Comparison of ENCODE assay signal across 8 cellular contexts in genomic region chr7:124155400-124156022, GRCh38.
DNase-seq lines count a peak whose midpoint lies in the region; ATAC-seq, FAIRE-seq and TF ChIP-seq lines count a peak whose summit lies in the region.

No MANE protein-coding gene starts in this region.

- no peaks in the 10 kb centered on the region for H3K9me3 ChIP-seq in adipocyte (ENCODE audit: control insufficient read depth, low read length)
- H3K9me3 ChIP-seq in HepG2 (ENCODE audit: low read length): no peaks in the 10 kb centered on the region
- H3K9me3 ChIP-seq in sigmoid colon: no peaks in the 10 kb centered on the region

- no peaks in the 10 kb centered on the region for H3K79me2 ChIP-seq in HepG2 (ENCODE audit: insufficient read depth, low read length)

- peak; percentile 79 for ATAC-seq in HepG2
- no peak for ATAC-seq in stimulated activated effector memory CD8-positive, alpha-beta T cell treated with anti-CD3 and anti-CD28 coated beads, Interleukin-12 subunit alpha, Interleukin-12 subunit beta, amount 100 ng/mL, for 72 hours

- intact Hi-C loops in HepG2 (cut with micrococcal nuclease; ENCODE audit: unreplicated experiment): loop anchor here (1.0 to 2.0 kb wide), 2 partner anchors 685 to 701 kb away; no protein-coding TSS in a partner anchor
- intact Hi-C loops in sigmoid colon (cut with DNase I): loop anchor here (10.0 kb wide), 1 partner anchor 629 kb away; no protein-coding TSS in a partner anchor

- H3K27ac ChIP-seq in HepG2 (ENCODE audit: extremely low read length, insufficient read depth, low read length): no peak overlapping the region
- H3K27ac ChIP-seq in sigmoid colon: no peak overlapping the region

- H3K27ac Mint-ChIP-seq in stimulated activated effector memory CD8-positive, alpha-beta T cell treated with anti-CD3 and anti-CD28 coated beads, Interleukin-12 subunit alpha, Interleukin-12 subunit beta, amount 100 ng/mL, for 72 hours: no peak overlapping the region

- TF ChIP-seq CTCF in BJ (IDR thresholded peaks at IDR 0.05; ENCODE audit: insufficient read depth, low read depth, low read length) (peak; percentile 46), GM20000 (IDR thresholded peaks at IDR 0.05; ENCODE audit: extremely low read depth, missing control alignments) (peak; percentile 17), HepG2 (CRISPR knock-in tag; IDR thresholded peaks at IDR 0.05) (peak; percentile 50), sigmoid colon (IDR thresholded peaks at IDR 0.05) (no peak)

- POLR2A ChIA-PET in BJ (lab: Charles Lee): interaction anchor here (0.6 kb wide), 1 partner anchor 141 kb away, joined by 4 read pairs; no protein-coding TSS in a partner anchor
- POLR2A ChIA-PET in HepG2 (lab: Yijun Ruan, JAX): no interaction called here

- no peak overlapping the region for H2AFZ ChIP-seq in HepG2 (ENCODE audit: low read length)

- no peaks in the 10 kb centered on the region for H3K4me1 Mint-ChIP-seq in stimulated activated effector memory CD8-positive, alpha-beta T cell treated with anti-CD3 and anti-CD28 coated beads, Interleukin-12 subunit alpha, Interleukin-12 subunit beta, amount 100 ng/mL, for 72 hours

- H3K36me3 ChIP-seq in BJ (ENCODE audit: control insufficient read depth, insufficient read depth, low read length) (no peaks in the 10 kb centered on the region), adipocyte (ENCODE audit: control insufficient read depth, insufficient read depth, low read length, severe bottlenecking) (no peaks in the 10 kb centered on the region), HepG2 (replicated peaks in 1 of 2; ENCODE audit: control insufficient read depth in 1 of 2, insufficient read depth in 2 of 2, low read length in 2 of 2) (no peaks in the 10 kb centered on the region), sigmoid colon (no peaks in the 10 kb centered on the region)

- H3K9ac ChIP-seq in adipocyte (ENCODE audit: low read length): no peak overlapping the region
- no peak overlapping the region for H3K9ac ChIP-seq in HepG2 (ENCODE audit: insufficient read depth, low read depth, low read length)

- FAIRE-seq in HepG2 (lab: Jason Lieb, UNC): no peak

- no peak for DNase-seq in BJ (ENCODE audit: low read depth)
- peak; percentile 15 for DNase-seq in GM20000 (ENCODE audit: low spot score)
- DNase-seq in NAMALWA (ENCODE audit: low spot score): peak; percentile 70
- peak; percentile 56 for DNase-seq in adipocyte (ENCODE audit: low read depth)
- DNase-seq in HepG2 (ENCODE audit: low spot score): peak; percentile 6
- DNase-seq in sigmoid colon: no peak
- DNase-seq in stimulated activated effector memory CD8-positive, alpha-beta T cell treated with anti-CD3 and anti-CD28 coated beads, Interleukin-12 subunit alpha, Interleukin-12 subunit beta, amount 100 ng/mL, for 72 hours (ENCODE audit: low spot score in 2 of 2): no peak
- no peak for DNase-seq in T-helper 9 cell

- WGBS in HepG2 (ENCODE audit: low lambda C conversion rate): 12% methylated on average over 3 of the region's 3 CpGs
- 33 to 45% methylated on average over 3 of the region's 3 CpGs for WGBS in sigmoid colon, 2 donors

- no peaks in the 10 kb centered on the region for H4K20me1 ChIP-seq in HepG2 (ENCODE audit: insufficient read depth, low read length)

- TF ChIP-seq EP300 in HepG2 (IDR thresholded peaks at IDR 0.05; ENCODE audit: low read depth in 2 of 2, low read length in 2 of 2) (no peak), HepG2 (CRISPR knock-in tag; IDR thresholded peaks at IDR 0.05; ENCODE audit: borderline replicate concordance) (no peak), sigmoid colon (IDR thresholded peaks at IDR 0.05) (no peak)

- no peak for TF ChIP-seq POLR2A in HepG2 (IDR thresholded peaks at IDR 0.05; ENCODE audit: insufficient read depth in 1 of 2, low read depth in 2 of 2, low read length in 2 of 2)
- no peak for TF ChIP-seq POLR2A in sigmoid colon (IDR thresholded peaks at IDR 0.05)

- H3K9me3 Mint-ChIP-seq in stimulated activated effector memory CD8-positive, alpha-beta T cell treated with anti-CD3 and anti-CD28 coated beads, Interleukin-12 subunit alpha, Interleukin-12 subunit beta, amount 100 ng/mL, for 72 hours: peaks cover 3% of the 10 kb centered on the region

- H3K27me3 ChIP-seq in BJ (ENCODE audit: control insufficient read depth, insufficient read depth, low read length) (no peaks in the 10 kb centered on the region), adipocyte (replicated peaks; ENCODE audit: control insufficient read depth, insufficient read depth, low read length) (no peaks in the 10 kb centered on the region), HepG2 (ENCODE audit: control insufficient read depth in 1 of 2, insufficient read depth in 2 of 2, low read length in 2 of 2) (no peaks in the 10 kb centered on the region), sigmoid colon (no peaks in the 10 kb centered on the region)

- in situ Hi-C loops in HepG2 (cut with HindIII; ENCODE audit: extremely low pct_ligation_motif_present, low pct_unique_long_range_greater_than_20kb): loop anchor here (10.0 kb wide), 1 partner anchor 699 kb away; no protein-coding TSS in a partner anchor

- no peaks in the 10 kb centered on the region for H3K36me3 Mint-ChIP-seq in stimulated activated effector memory CD8-positive, alpha-beta T cell treated with anti-CD3 and anti-CD28 coated beads, Interleukin-12 subunit alpha, Interleukin-12 subunit beta, amount 100 ng/mL, for 72 hours

- H3K4me3 Mint-ChIP-seq in stimulated activated effector memory CD8-positive, alpha-beta T cell treated with anti-CD3 and anti-CD28 coated beads, Interleukin-12 subunit alpha, Interleukin-12 subunit beta, amount 100 ng/mL, for 72 hours: no peak overlapping the region

- TF ChIP-seq RAD21 in HepG2 (CRISPR knock-in tag; IDR thresholded peaks at IDR 0.05): 0 out of 2 replicates have a peak, but pooled peaks have one; percentile 16

- BruUV-seq in HepG2 (replicated peaks; lab: Mats Ljungman, UMichigan): no TSS peak

- H3K4me1 ChIP-seq in adipocyte (ENCODE audit: control insufficient read depth, insufficient read depth, low read length): peaks cover 5% of the 10 kb centered on the region
- no peaks in the 10 kb centered on the region for H3K4me1 ChIP-seq in HepG2 (ENCODE audit: insufficient read depth, low read length)
- H3K4me1 ChIP-seq in sigmoid colon: no peaks in the 10 kb centered on the region

- H3K4me2 ChIP-seq in HepG2 (ENCODE audit: low read depth, low read length): no peak overlapping the region

- H3K4me3 ChIP-seq in BJ (ENCODE audit: low read depth, low read length) (no peak overlapping the region), adipocyte (ENCODE audit: low read length) (no peak overlapping the region), HepG2 (replicated peaks in 1 of 3; ENCODE audit: insufficient read depth in 1 of 3, low read depth in 2 of 3, low read length in 3 of 3) (no peak overlapping the region), sigmoid colon (no peak overlapping the region)

- CTCF ChIA-PET in BJ (lab: Yijun Ruan, JAX): interaction anchor here (0.6 to 2.6 kb wide), 9 partner anchors 13 to 962 kb away, joined by 3 to 14 read pairs (median 3); partner anchors contain the start of gene GPR37
- CTCF ChIA-PET in HepG2 (lab: Yijun Ruan, JAX; ENCODE audit: low intra/inter-chr PET ratio, low total read pairs): interaction anchor here (1.3 to 2.1 kb wide), 2 partner anchors 630 to 700 kb away, joined by 6 to 9 read pairs; no protein-coding TSS in a partner anchor

TF ChIP-seq in HepG2, 621 proteins besides CTCF, POLR2A, EP300 and RAD21 (continues in another document):
- no peak for TF ChIP-seq DNMT3B (CRISPR knock-in tag; conservative IDR thresholded peaks at IDR 0.05)
- TF ChIP-seq ZNF598 (CRISPR knock-in tag; IDR thresholded peaks at IDR 0.05; ENCODE audit: borderline replicate concordance): no peak
- TF ChIP-seq ZSCAN31 (CRISPR knock-in tag; IDR thresholded peaks at IDR 0.05; ENCODE audit: low read depth): no peak
- TF ChIP-seq HNF1B (CRISPR knock-in tag; IDR thresholded peaks at IDR 0.05): no peak
- TF ChIP-seq XBP1 (CRISPR knock-in tag; IDR thresholded peaks at IDR 0.05): no peak
- peak; percentile 65 for TF ChIP-seq STAG1 (CRISPR knock-in tag; IDR thresholded peaks at IDR 0.05)
- TF ChIP-seq SMC3 (IDR thresholded peaks at IDR 0.05; ENCODE audit: low read length): peak; percentile 25; the same call in 1 of the 2 replicates
- TF ChIP-seq CENPT (CRISPR knock-in tag; IDR thresholded peaks at IDR 0.05; ENCODE audit: low read depth): no peak
- TF ChIP-seq ZHX1 (CRISPR knock-in tag; IDR thresholded peaks at IDR 0.05; ENCODE audit: low read depth): no peak
- TF ChIP-seq REXO4 (CRISPR knock-in tag; IDR thresholded peaks at IDR 0.05; ENCODE audit: borderline replicate concordance): no peak
- TF ChIP-seq ZNF207 (IDR thresholded peaks at IDR 0.05; ENCODE audit: borderline replicate concordance): no peak

Comparison
In these comparisons a context has a peak if more than half of its experiments do, and no peak if none do; other contexts are left out.
1. DNase-seq: peak in GM20000 (single experiment), NAMALWA (single experiment), adipocyte (single experiment) and HepG2 (single experiment); none in BJ (single experiment), sigmoid colon (single experiment), stimulated activated effector memory CD8-positive, alpha-beta T cell treated with anti-CD3 and anti-CD28 coated beads, Interleukin-12 subunit alpha, Interleukin-12 subunit beta, amount 100 ng/mL, for 72 hours (0 of 2) and T-helper 9 cell (single experiment).
2. CTCF ChIP-seq: peak in BJ (single experiment), GM20000 (single experiment) and HepG2 (single experiment); none in sigmoid colon (0 of 4).